Comparison of ENCODE assay signal across 24 cellular contexts in genomic region chr20:5181492-5181891, GRCh38. TPM values are rescaled to one million over a fixed set of nuclear protein-coding genes. Genes with fewer than 3 reads are reported as not detected.
DNase-seq lines count a peak whose midpoint lies in the region; ATAC-seq, FAIRE-seq and TF ChIP-seq lines count a peak whose summit lies in the region.
"Had no signal": no experiment of that assay in that cellular context is flagged by ENCODE, and none has a peak within 500 bp of the region (broad histone marks: within the 10 kb centered on the region; RNA-seq: fewer than 3 reads in every experiment).

No MANE protein-coding gene starts in this region.

- H4K20me1 ChIP-seq in astrocyte (ENCODE audit: insufficient read depth, low read length): peaks cover 9% of the 10 kb centered on the region

- H3K27ac Mint-ChIP-seq in astrocyte (ENCODE audit: unreplicated experiment): peak overlapping the region; percentile 90
- H3K27ac Mint-ChIP-seq: activated CD4-positive, alpha-beta T cell treated with anti-CD3 and anti-CD28 coated beads, Interleukin-2, amount 10 ng/mL, durations not matched to agents 24 days and 14 days; activated T-helper 1 cell treated with anti-CD3 and anti-CD28 coated beads, Interleukin-12 subunit alpha, Interleukin-12 subunit beta, Interleukin-2, Interleukin-4 antibody, amounts not matched to agents 30 ng/mL and 10 ng/mL and 1 ng/mL, durations not matched to agents 14 hours and 24 hours and 36 hours; dendritic cell treated with granulocyte-macrophage colony-stimulating factor and Interleukin-4, amounts not matched to agents 40 ng/mL and 50 ng/mL, for 4 days; H9 had no signal

- H3K36me3 Mint-ChIP-seq in astrocyte (ENCODE audit: low read depth, unreplicated experiment): peaks cover 17% of the 10 kb centered on the region

- TF ChIP-seq CTCF in heart left ventricle (IDR thresholded peaks at IDR 0.05): no peak
- TF ChIP-seq CTCF in astrocyte (IDR thresholded peaks at IDR 0.05; ENCODE audit: insufficient read depth, low read depth, low read length): no peak
- no peak for TF ChIP-seq CTCF in thoracic aorta (IDR thresholded peaks at IDR 0.05)

- H3K4me1 ChIP-seq in heart left ventricle: peaks cover 0 to 63% (median 40%) of the 10 kb centered on the region in 12 donors
- peaks cover 6% of the 10 kb centered on the region for H3K4me1 ChIP-seq in astrocyte (ENCODE audit: insufficient read depth, low read length)
- peaks cover 20 to 65% of the 10 kb centered on the region in 2 donors for H3K4me1 ChIP-seq in thoracic aorta (ENCODE audit: control insufficient read depth in 1 of 2, low read depth in 2 of 2)

- no peaks in the 10 kb centered on the region for H3K27me3 Mint-ChIP-seq in astrocyte (ENCODE audit: low read depth, unreplicated experiment)
- H3K27me3 Mint-ChIP-seq: activated CD4-positive, alpha-beta T cell treated with anti-CD3 and anti-CD28 coated beads, Interleukin-2, amount 10 ng/mL, durations not matched to agents 24 days and 14 days; dendritic cell treated with granulocyte-macrophage colony-stimulating factor and Interleukin-4, amounts not matched to agents 40 ng/mL and 50 ng/mL, for 4 days; naive B cell had no signal

- H3K4me3 ChIP-seq in heart left ventricle (no peak overlapping the region), astrocyte (ENCODE audit: insufficient read depth, low read depth, low read length) (no peak overlapping the region), thoracic aorta (peak overlapping the region; percentile 49)
- H3K4me3 ChIP-seq: BLaER1, smooth muscle cell had no signal

- DNase-seq in heart left ventricle: no peak
- DNase-seq in left ventricle myocardium superior: no peak
- DNase-seq in NCI-H2029 treated with DMSO at 0.1 percent for 48 hours (lab: John Stamatoyannopoulos, UW): peak; percentile 21
- DNase-seq in astrocyte (ENCODE audit: low read depth): no peak
- no peak for DNase-seq in thoracic aorta (ENCODE audit: low spot score)
- no peak for DNase-seq in NCI-H82 (lab: John Stamatoyannopoulos, UW)
- no peak for DNase-seq in DMS 273 treated with DMSO at 0.1 percent for 48 hours (lab: John Stamatoyannopoulos, UW)
- DNase-seq in kidney tubule cell (ENCODE audit: low spot score): no peak
- DNase-seq: activated CD4-positive, alpha-beta T cell treated with anti-CD3 and anti-CD28 coated beads, Interleukin-2, amount 10 ng/mL, durations not matched to agents 24 days and 14 days; activated naive CD4-positive, alpha-beta T cell treated with anti-CD3 and anti-CD28 coated beads, Interleukin-2, amount 50 U/mL, for 16 hours; anterior cingulate cortex; caudate nucleus; H9; Karpas-422; naive B cell; NCI-H1694 treated with DMSO at 0.1 percent for 48 hours; NCI-H2227 treated with DMSO at 0.1 percent for 48 hours had no signal

- H3K9ac ChIP-seq in astrocyte (ENCODE audit: low read length): no peak overlapping the region
- H3K9ac ChIP-seq: BLaER1 had no signal

- intact Hi-C loops in heart left ventricle (cut with DNase I): loop anchor here in 1 of 10 donors (5.0 kb wide), 1 partner anchor 44 kb away; no protein-coding TSS in a partner anchor
- intact Hi-C loops in left ventricle myocardium superior (cut with micrococcal nuclease): no loop called here

- H3K27ac ChIP-seq in heart left ventricle (peak overlapping the region; percentile 33 to 84 (median 66)), astrocyte (ENCODE audit: low read depth, low read length) (no peak overlapping the region), thoracic aorta (peak overlapping the region; percentile 46 to 72)
- H3K27ac ChIP-seq: BLaER1 had no signal

- H3K36me3 ChIP-seq in heart left ventricle (peaks cover 0 to 95% (median 77%) of the 10 kb centered on the region in 9 donors), astrocyte (ENCODE audit: insufficient read depth, low read length) (peaks cover 11% of the 10 kb centered on the region), thoracic aorta (peaks cover 26% of the 10 kb centered on the region)

- peaks cover 0 to 6% (median 0%) of the 10 kb centered on the region in 12 donors for H3K9me3 ChIP-seq in heart left ventricle
- H3K9me3 ChIP-seq in astrocyte (ENCODE audit: insufficient read depth, low read depth, low read length): no peaks in the 10 kb centered on the region
- no peaks in the 10 kb centered on the region for H3K9me3 ChIP-seq in thoracic aorta
- H3K9me3 ChIP-seq: BLaER1 had no signal

- ATAC-seq in heart left ventricle: no peak
- ATAC-seq in left ventricle myocardium superior: no peak
- no peak for ATAC-seq in thoracic aorta (ENCODE audit: insufficient number of reproducible peaks, low FRiP score, low read depth)

- H3K27me3 ChIP-seq in heart left ventricle (no peaks in the 10 kb centered on the region), astrocyte (ENCODE audit: insufficient read depth, low read length) (no peaks in the 10 kb centered on the region), thoracic aorta (replicated peaks; ENCODE audit: insufficient read depth) (no peaks in the 10 kb centered on the region)
- H3K27me3 ChIP-seq: BLaER1 had no signal

- no peak overlapping the region for H3K4me3 Mint-ChIP-seq in astrocyte (ENCODE audit: unreplicated experiment)
- H3K4me3 Mint-ChIP-seq: activated CD4-positive, alpha-beta T cell treated with anti-CD3 and anti-CD28 coated beads, Interleukin-2, amount 10 ng/mL, durations not matched to agents 24 days and 14 days; activated T-helper 1 cell treated with anti-CD3 and anti-CD28 coated beads, Interleukin-12 subunit alpha, Interleukin-12 subunit beta, Interleukin-2, Interleukin-4 antibody, amounts not matched to agents 30 ng/mL and 10 ng/mL and 1 ng/mL, durations not matched to agents 14 hours and 24 hours and 36 hours; dendritic cell treated with granulocyte-macrophage colony-stimulating factor and Interleukin-4, amounts not matched to agents 40 ng/mL and 50 ng/mL, for 4 days; H9; naive B cell; T-helper 1 cell treated with Interleukin-12 subunit alpha and Interleukin-12 subunit beta and Interleukin-4 antibody, amounts not matched to agents 30 μg/mL and 1 μg/mL, for 36 hours had no signal

- H2AFZ ChIP-seq in astrocyte (ENCODE audit: low read depth, low read length): no peak overlapping the region

- H3K4me1 Mint-ChIP-seq in astrocyte (ENCODE audit: low read depth, unreplicated experiment): peaks cover 37% of the 10 kb centered on the region

- FAIRE-seq in astrocyte (lab: Jason Lieb, UNC): no peak
- FAIRE-seq: RCC 7860, urothelium cell line had no signal

- H3K4me2 ChIP-seq in astrocyte (ENCODE audit: low read length): no peak overlapping the region
- H3K4me2 ChIP-seq: BLaER1, smooth muscle cell had no signal

- 93 to 95% (median 94%) methylated on average over 2 of the region's 2 CpGs for WGBS in heart left ventricle, 4 donors

- H3K79me2 ChIP-seq in astrocyte (ENCODE audit: insufficient read depth, low read length): no peaks in the 10 kb centered on the region

- TF ChIP-seq POLR2A in heart left ventricle (IDR thresholded peaks at IDR 0.05): no peak

- no peaks in the 10 kb centered on the region for H3K9me3 Mint-ChIP-seq in astrocyte (ENCODE audit: unreplicated experiment)
- H3K9me3 Mint-ChIP-seq: activated CD4-positive, alpha-beta T cell treated with anti-CD3 and anti-CD28 coated beads, Interleukin-2, amount 10 ng/mL, durations not matched to agents 24 days and 14 days; activated T-helper 1 cell treated with anti-CD3 and anti-CD28 coated beads, Interleukin-12 subunit alpha, Interleukin-12 subunit beta, Interleukin-2, Interleukin-4 antibody, amounts not matched to agents 30 ng/mL and 10 ng/mL and 1 ng/mL, durations not matched to agents 14 hours and 24 hours and 36 hours; dendritic cell treated with granulocyte-macrophage colony-stimulating factor and Interleukin-4, amounts not matched to agents 40 ng/mL and 50 ng/mL, for 4 days; H9; naive B cell; T-helper 1 cell treated with Interleukin-12 subunit alpha and Interleukin-12 subunit beta and Interleukin-4 antibody, amounts not matched to agents 30 μg/mL and 1 μg/mL, for 36 hours had no signal

RNA-seq across cellular contexts. Expression of gene CDS2, which starts 54.7 kb away (rescaled TPM):
- total RNA-seq in heart left ventricle (100 to 1,000 TPM in 1 of 9 donors, 10 to 100 TPM in 8; 64.5 to 105 (median 86.8) TPM), left ventricle myocardium superior (68.9 TPM), astrocyte (46.3 and 53.9 TPM in 2 replicates), thoracic aorta (10 to 100 TPM; 63.6 to 85.6 TPM)
- polyA plus RNA-seq in heart left ventricle: 10 to 100 TPM; 22.5 to 24.9 TPM
